In genomic region chr6:35955970-35956369, GRCh38 we compare ENCODE assay signal across 16 cellular contexts. TPM values are rescaled to one million over a fixed set of nuclear protein-coding genes. Genes with fewer than 3 reads are reported as not detected.
A peak's percentile ranks its signal among the peaks of the same experiment; 100 is the strongest.
DNase-seq lines count a peak whose midpoint lies in the region; ATAC-seq and TF ChIP-seq lines count a peak whose summit lies in the region.
"Had no signal": no experiment of that assay in that cellular context is flagged by ENCODE, and none has a peak within 500 bp of the region (broad histone marks: within the 10 kb centered on the region; RNA-seq: fewer than 3 reads in every experiment).

No MANE protein-coding gene starts in this region.

- H3K27ac Mint-ChIP-seq in activated naive CD8-positive, alpha-beta T cell treated with anti-CD3 and anti-CD28 coated beads, Interleukin-2, amount 50 U/mL, for 24 hours: no peak overlapping the region
- H3K27ac Mint-ChIP-seq in activated naive CD8-positive, alpha-beta T cell treated with anti-CD3 and anti-CD28 coated beads for 36 hours: no peak overlapping the region
- H3K27ac Mint-ChIP-seq in T-helper 2 cell treated with Interferon-gamma antibody and Interleukin-4, amounts not matched to agents 5 μg/mL and 100 μg/mL, for 36 hours: no peak overlapping the region
- H3K27ac Mint-ChIP-seq in immature natural killer cell: no peak overlapping the region
- H3K27ac Mint-ChIP-seq: IgD-negative memory B cell; natural killer cell; stimulated activated effector memory CD8-positive, alpha-beta T cell treated with anti-CD3 and anti-CD28 coated beads, Interleukin-12 subunit alpha, Interleukin-12 subunit beta, amount 100 ng/mL, for 72 hours had no signal

- H3K4me3 ChIP-seq in Loucy (ENCODE audit: low read length, poor library complexity, severe bottlenecking) (no peak overlapping the region), suprapubic skin (no peak overlapping the region)
- H3K4me3 ChIP-seq: BLaER1 had no signal

- H3K9me3 ChIP-seq in Loucy (ENCODE audit: insufficient read depth, low read depth, low read length): no peaks in the 10 kb centered on the region
- H3K9me3 ChIP-seq in suprapubic skin: no peaks in the 10 kb centered on the region
- H3K9me3 ChIP-seq: BLaER1 had no signal

- no peaks in the 10 kb centered on the region for H3K79me2 ChIP-seq in Loucy (ENCODE audit: insufficient read depth, low read length)

- no peaks in the 10 kb centered on the region for H3K36me3 Mint-ChIP-seq in activated naive CD8-positive, alpha-beta T cell treated with anti-CD3 and anti-CD28 coated beads, Interleukin-2, amount 50 U/mL, for 24 hours (ENCODE audit: low read depth)
- no peaks in the 10 kb centered on the region for H3K36me3 Mint-ChIP-seq in activated naive CD8-positive, alpha-beta T cell treated with anti-CD3 and anti-CD28 coated beads for 36 hours
- no peaks in the 10 kb centered on the region for H3K36me3 Mint-ChIP-seq in T-helper 2 cell treated with Interferon-gamma antibody and Interleukin-4, amounts not matched to agents 5 μg/mL and 100 μg/mL, for 36 hours (ENCODE audit: low read depth)
- no peaks in the 10 kb centered on the region for H3K36me3 Mint-ChIP-seq in immature natural killer cell
- H3K36me3 Mint-ChIP-seq: natural killer cell; stimulated activated effector memory CD8-positive, alpha-beta T cell treated with anti-CD3 and anti-CD28 coated beads, Interleukin-12 subunit alpha, Interleukin-12 subunit beta, amount 100 ng/mL, for 72 hours had no signal

- no peaks in the 10 kb centered on the region for H3K9me3 Mint-ChIP-seq in activated naive CD8-positive, alpha-beta T cell treated with anti-CD3 and anti-CD28 coated beads, Interleukin-2, amount 50 U/mL, for 24 hours
- H3K9me3 Mint-ChIP-seq in activated naive CD8-positive, alpha-beta T cell treated with anti-CD3 and anti-CD28 coated beads for 36 hours: no peaks in the 10 kb centered on the region
- no peaks in the 10 kb centered on the region for H3K9me3 Mint-ChIP-seq in T-helper 2 cell treated with Interferon-gamma antibody and Interleukin-4, amounts not matched to agents 5 μg/mL and 100 μg/mL, for 36 hours
- H3K9me3 Mint-ChIP-seq in immature natural killer cell: no peaks in the 10 kb centered on the region
- H3K9me3 Mint-ChIP-seq: natural killer cell; stimulated activated effector memory CD8-positive, alpha-beta T cell treated with anti-CD3 and anti-CD28 coated beads, Interleukin-12 subunit alpha, Interleukin-12 subunit beta, amount 100 ng/mL, for 72 hours had no signal

- no peak overlapping the region for H3K4me3 Mint-ChIP-seq in activated naive CD8-positive, alpha-beta T cell treated with anti-CD3 and anti-CD28 coated beads, Interleukin-2, amount 50 U/mL, for 24 hours
- no peak overlapping the region for H3K4me3 Mint-ChIP-seq in activated naive CD8-positive, alpha-beta T cell treated with anti-CD3 and anti-CD28 coated beads for 36 hours
- H3K4me3 Mint-ChIP-seq in T-helper 2 cell treated with Interferon-gamma antibody and Interleukin-4, amounts not matched to agents 5 μg/mL and 100 μg/mL, for 36 hours: no peak overlapping the region
- no peak overlapping the region for H3K4me3 Mint-ChIP-seq in immature natural killer cell
- H3K4me3 Mint-ChIP-seq: IgD-negative memory B cell; natural killer cell; stimulated activated effector memory CD8-positive, alpha-beta T cell treated with anti-CD3 and anti-CD28 coated beads, Interleukin-12 subunit alpha, Interleukin-12 subunit beta, amount 100 ng/mL, for 72 hours had no signal

- H3F3A ChIP-seq in Loucy (ENCODE audit: low read depth): no peaks in the 10 kb centered on the region

- H3K9ac ChIP-seq in Loucy (ENCODE audit: low read depth, low read length, poor library complexity, severe bottlenecking): no peak overlapping the region
- H3K9ac ChIP-seq: BLaER1 had no signal

- H3K4me2 ChIP-seq in Loucy (ENCODE audit: low read depth, low read length, poor library complexity, severe bottlenecking): no peak overlapping the region
- H3K4me2 ChIP-seq: BLaER1 had no signal

- peaks cover 6% of the 10 kb centered on the region for H3K4me1 Mint-ChIP-seq in activated naive CD8-positive, alpha-beta T cell treated with anti-CD3 and anti-CD28 coated beads, Interleukin-2, amount 50 U/mL, for 24 hours
- H3K4me1 Mint-ChIP-seq in activated naive CD8-positive, alpha-beta T cell treated with anti-CD3 and anti-CD28 coated beads for 36 hours: peaks cover 11% of the 10 kb centered on the region
- H3K4me1 Mint-ChIP-seq in T-helper 2 cell treated with Interferon-gamma antibody and Interleukin-4, amounts not matched to agents 5 μg/mL and 100 μg/mL, for 36 hours (ENCODE audit: low read depth): peaks cover 9% of the 10 kb centered on the region
- H3K4me1 Mint-ChIP-seq in immature natural killer cell: no peaks in the 10 kb centered on the region
- H3K4me1 Mint-ChIP-seq: natural killer cell had no signal

- no peaks in the 10 kb centered on the region for H4K20me1 ChIP-seq in Loucy (ENCODE audit: insufficient read depth, low read length, poor library complexity, severe bottlenecking)
- H4K20me1 ChIP-seq: BLaER1 had no signal

- ATAC-seq in activated naive CD8-positive, alpha-beta T cell treated with anti-CD3 and anti-CD28 coated beads, Interleukin-2, amount 50 U/mL, for 24 hours: no peak
- ATAC-seq: natural killer cell; stimulated activated effector memory CD8-positive, alpha-beta T cell treated with anti-CD3 and anti-CD28 coated beads, Interleukin-12 subunit alpha, Interleukin-12 subunit beta, amount 100 ng/mL, for 72 hours had no signal

- peak; percentile 9 for DNase-seq in activated naive CD8-positive, alpha-beta T cell treated with anti-CD3 and anti-CD28 coated beads, Interleukin-2, amount 50 U/mL, for 24 hours
- DNase-seq in activated naive CD8-positive, alpha-beta T cell treated with anti-CD3 and anti-CD28 coated beads for 36 hours: no peak
- peak; percentile 11 for DNase-seq in dermis blood vessel endothelial cell
- DNase-seq in stimulated activated CD8-positive, alpha-beta memory T cell treated with anti-CD3 and anti-CD28 coated beads, Interleukin-4, amount 100 ng/mL, for 48 hours: peak; percentile 35
- no peak for DNase-seq in T-helper 2 cell treated with Interferon-gamma antibody and Interleukin-4, amounts not matched to agents 5 μg/mL and 100 μg/mL, for 36 hours (ENCODE audit: low spot score)
- DNase-seq in immature natural killer cell: no peak
- DNase-seq in suprapubic skin (ENCODE audit: low spot score in 2 of 2): no peak
- DNase-seq: amygdala; natural killer cell; NCI-H2171 treated with DMSO at 0.1 percent for 48 hours; SIG-M5; stimulated activated CD4-positive, alpha-beta T cell treated with anti-CD3 and anti-CD28 coated beads, Interleukin-12 subunit alpha, Interleukin-12 subunit beta, amount 100 ng/mL, for 4 hours had no signal

- peak; percentile 57 for TF ChIP-seq CTCF in Loucy (conservative IDR thresholded peaks at IDR 0.05; ENCODE audit: low read length)
- no peak for TF ChIP-seq CTCF in suprapubic skin (IDR thresholded peaks at IDR 0.05)

- no peak for TF ChIP-seq EP300 in suprapubic skin (IDR thresholded peaks at IDR 0.05)

- TF ChIP-seq POLR2A in suprapubic skin (IDR thresholded peaks at IDR 0.05): no peak

- no peak overlapping the region for H3K27ac ChIP-seq in suprapubic skin
- H3K27ac ChIP-seq: BLaER1 had no signal

- H3K9me2 ChIP-seq in Loucy (replicated peaks; ENCODE audit: low read depth, low read length): no peaks in the 10 kb centered on the region

- H2AFZ ChIP-seq in Loucy (ENCODE audit: low read length): no peak overlapping the region

- H3K36me3 ChIP-seq in Loucy (ENCODE audit: insufficient read depth, low read length) (no peaks in the 10 kb centered on the region), suprapubic skin (no peaks in the 10 kb centered on the region)
- H3K36me3 ChIP-seq: BLaER1 had no signal

- no peaks in the 10 kb centered on the region for H3K27me3 ChIP-seq in Loucy (ENCODE audit: insufficient read depth, low read length, poor library complexity, severe bottlenecking)
- H3K27me3 ChIP-seq in suprapubic skin: no peaks in the 10 kb centered on the region
- H3K27me3 ChIP-seq: BLaER1 had no signal

- WGBS in suprapubic skin: 85% methylated on average over 4 of the region's 4 CpGs

- H3K4me1 ChIP-seq in Loucy (ENCODE audit: insufficient read depth, low read length, poor library complexity, severe bottlenecking) (peaks cover 9% of the 10 kb centered on the region), suprapubic skin (no peaks in the 10 kb centered on the region)

- H3K27me3 Mint-ChIP-seq in activated naive CD8-positive, alpha-beta T cell treated with anti-CD3 and anti-CD28 coated beads, Interleukin-2, amount 50 U/mL, for 24 hours: peaks cover 10% of the 10 kb centered on the region
- peaks cover 16% of the 10 kb centered on the region for H3K27me3 Mint-ChIP-seq in activated naive CD8-positive, alpha-beta T cell treated with anti-CD3 and anti-CD28 coated beads for 36 hours
- peaks cover 12% of the 10 kb centered on the region for H3K27me3 Mint-ChIP-seq in T-helper 2 cell treated with Interferon-gamma antibody and Interleukin-4, amounts not matched to agents 5 μg/mL and 100 μg/mL, for 36 hours (ENCODE audit: low read depth)
- H3K27me3 Mint-ChIP-seq in immature natural killer cell (ENCODE audit: low read depth in 3 of 3): peaks cover 4 to 17% (median 6%) of the 10 kb centered on the region in 3 donors

RNA-seq across cellular contexts. Expression of gene SRPK1, which starts 35.1 kb away (rescaled TPM):
- total RNA-seq in activated naive CD8-positive, alpha-beta T cell treated with anti-CD3 and anti-CD28 coated beads for 36 hours: 100 to 1,000 TPM; 131 to 136 TPM
- 68.4 and 73.0 TPM in 2 replicates for total RNA-seq in dermis blood vessel endothelial cell
- polyA plus RNA-seq in immature natural killer cell: 10 to 100 TPM; 34.4 to 44.7 (median 34.7) TPM
- total RNA-seq in suprapubic skin: 100 to 1,000 TPM in 1 of 4 donors, 10 to 100 TPM in 3; 73.9 to 127 (median 91.2) TPM

Comparison
In these comparisons a context has a peak if more than half of its experiments do, and no peak if none do; other contexts are left out.
1. DNase-seq: peak in activated naive CD8-positive, alpha-beta T cell treated with anti-CD3 and anti-CD28 coated beads, Interleukin-2, amount 50 U/mL, for 24 hours (single experiment), dermis blood vessel endothelial cell (single experiment) and stimulated activated CD8-positive, alpha-beta memory T cell treated with anti-CD3 and anti-CD28 coated beads, Interleukin-4, amount 100 ng/mL, for 48 hours (single experiment); none in activated naive CD8-positive, alpha-beta T cell treated with anti-CD3 and anti-CD28 coated beads for 36 hours (single experiment), T-helper 2 cell treated with Interferon-gamma antibody and Interleukin-4, amounts not matched to agents 5 μg/mL and 100 μg/mL, for 36 hours (single experiment), immature natural killer cell (0 of 3) and suprapubic skin (0 of 2).